ENCODE assay signal across 36 cellular contexts in the genomic region with DNA sequence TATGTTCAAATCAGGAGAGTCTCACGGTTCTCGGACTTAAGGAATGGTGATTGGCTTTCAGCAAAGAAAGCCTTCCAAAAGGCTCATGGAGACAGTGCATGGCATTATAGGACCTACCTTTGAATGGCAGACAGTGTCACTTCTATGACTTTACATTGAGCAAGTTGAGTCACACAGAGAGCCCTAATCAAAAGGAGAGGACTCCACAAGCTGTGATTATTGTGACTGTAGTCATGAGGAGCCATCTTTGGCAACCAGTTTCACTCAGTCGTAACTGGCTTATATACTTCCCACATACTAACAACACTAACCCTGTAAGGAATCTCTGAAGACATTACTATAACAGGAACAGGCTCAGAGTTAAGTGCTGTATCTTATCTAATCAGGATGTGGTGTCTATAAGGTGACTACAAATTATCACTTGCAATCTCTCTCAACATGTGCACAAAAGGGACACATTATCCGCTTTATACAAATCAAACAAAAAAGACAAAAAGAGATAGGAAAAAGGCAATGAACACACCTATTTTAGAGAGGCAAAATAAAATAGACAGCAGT. TPM values are rescaled to one million over a fixed set of nuclear protein-coding genes. Genes with fewer than 3 reads are reported as not detected.
"Had no signal": no experiment of that assay in that cellular context is flagged by ENCODE, and none has a peak within 500 bp of the region (broad histone marks: within the 10 kb centered on the region; RNA-seq: fewer than 3 reads in every experiment).

No MANE protein-coding gene starts in this region.

- H3K27me3 Mint-ChIP-seq: activated naive CD4-positive, alpha-beta T cell treated with anti-CD3 and anti-CD28 coated beads, Interleukin-2, amount 50 U/mL, for 24 hours had no signal

- H3K27ac ChIP-seq: breast epithelium, esophagus muscularis mucosa, foreskin keratinocyte, heart left ventricle, ovary, skin epidermis, thoracic aorta, uterus, WERI-Rb-1 had no signal

- H3K36me3 ChIP-seq: breast epithelium, esophagus muscularis mucosa, heart left ventricle, ovary, thoracic aorta, uterus, WERI-Rb-1 had no signal

- H3K4me1 ChIP-seq: breast epithelium, esophagus muscularis mucosa, foreskin keratinocyte, heart left ventricle, uterus had no signal

- ATAC-seq: activated CD8-positive, alpha-beta memory T cell treated with anti-CD3 and anti-CD28 coated beads, Interleukin-2, amount 10 ng/mL, durations not matched to agents 7 days and 5 days; activated CD8-positive, alpha-beta T cell treated with anti-CD3 and anti-CD28 coated beads, Interleukin-2, amount 10 ng/mL, durations not matched to agents 7 days and 5 days; foreskin keratinocyte; heart left ventricle; left colon; sciatic nerve had no signal

- H3K27ac Mint-ChIP-seq: activated CD4-positive, alpha-beta T cell treated with anti-CD3 and anti-CD28 coated beads, Interleukin-2, amount 10 ng/mL, durations not matched to agents 24 days and 14 days; activated CD8-positive, alpha-beta memory T cell treated with anti-CD3 and anti-CD28 coated beads, Interleukin-2, amount 10 ng/mL, durations not matched to agents 7 days and 5 days; activated CD8-positive, alpha-beta T cell treated with anti-CD3 and anti-CD28 coated beads, Interleukin-2, amount 10 ng/mL, durations not matched to agents 7 days and 5 days; dendritic cell treated with granulocyte-macrophage colony-stimulating factor and Interleukin-4, amounts not matched to agents 40 ng/mL and 50 ng/mL, for 4 days; endodermal cell; immature natural killer cell; mesothelial cell of epicardium; naive B cell; progenitor cell of endocrine pancreas; stimulated activated naive CD8-positive, alpha-beta T cell treated with anti-CD3 and anti-CD28 coated beads, Interleukin-15, Interleukin-2, amounts not matched to agents 100 ng/mL and 50 ng/mL, for 24 hours; type B pancreatic cell had no signal

- H3K27me3 ChIP-seq: breast epithelium, esophagus muscularis mucosa, foreskin keratinocyte, ovary, uterus had no signal

- H3K4me3 ChIP-seq: breast epithelium, esophagus muscularis mucosa, heart left ventricle, ovary, skin epidermis, thoracic aorta, uterus had no signal

- H3K4me3 Mint-ChIP-seq: activated CD4-positive, alpha-beta T cell treated with anti-CD3 and anti-CD28 coated beads, Interleukin-2, amount 10 ng/mL, durations not matched to agents 24 days and 14 days; activated CD8-positive, alpha-beta memory T cell treated with anti-CD3 and anti-CD28 coated beads, Interleukin-2, amount 10 ng/mL, durations not matched to agents 7 days and 5 days; activated CD8-positive, alpha-beta T cell treated with anti-CD3 and anti-CD28 coated beads, Interleukin-2, amount 10 ng/mL, durations not matched to agents 7 days and 5 days; activated naive CD4-positive, alpha-beta T cell treated with anti-CD3 and anti-CD28 coated beads, Interleukin-2, amount 50 U/mL, for 24 hours; central memory CD8-positive, alpha-beta T cell; dendritic cell treated with granulocyte-macrophage colony-stimulating factor and Interleukin-4, amounts not matched to agents 40 ng/mL and 50 ng/mL, for 4 days; endodermal cell; immature natural killer cell; mesothelial cell of epicardium; naive B cell; stimulated activated naive CD8-positive, alpha-beta T cell treated with anti-CD3 and anti-CD28 coated beads, Interleukin-15, Interleukin-2, amounts not matched to agents 100 ng/mL and 50 ng/mL, for 24 hours; type B pancreatic cell had no signal

- DNase-seq: activated CD4-positive, alpha-beta T cell treated with anti-CD3 and anti-CD28 coated beads, Interleukin-2, amount 10 ng/mL, durations not matched to agents 24 days and 14 days; activated CD8-positive, alpha-beta memory T cell treated with anti-CD3 and anti-CD28 coated beads, Interleukin-2, amount 10 ng/mL, durations not matched to agents 7 days and 5 days; activated CD8-positive, alpha-beta T cell treated with anti-CD3 and anti-CD28 coated beads, Interleukin-2, amount 10 ng/mL, durations not matched to agents 7 days and 5 days; activated effector memory CD4-positive, alpha-beta T cell treated with anti-CD3 and anti-CD28 coated beads, Interleukin-2, amount 50 U/mL, for 16 hours; endodermal cell; foreskin keratinocyte; heart left ventricle; hypothalamus; immature natural killer cell; kidney; left colon; mammary epithelial cell; naive B cell; ovary; retina; stimulated activated CD4-positive, alpha-beta T cell treated with anti-CD3 and anti-CD28 coated beads, Interleukin-12 subunit alpha, Interleukin-12 subunit beta, amount 100 ng/mL, for 4 hours; stimulated activated CD4-positive, alpha-beta T cell treated with anti-CD3 and anti-CD28 coated beads, Interleukin-4, amount 100 ng/mL, for 1 hour; T-helper 9 cell; uterus; WERI-Rb-1 had no signal

- H3K4me1 Mint-ChIP-seq: central memory CD8-positive, alpha-beta T cell; endodermal cell; immature natural killer cell; mesothelial cell of epicardium; naive B cell had no signal

- H3K9me3 Mint-ChIP-seq: central memory CD8-positive, alpha-beta T cell; dendritic cell treated with granulocyte-macrophage colony-stimulating factor and Interleukin-4, amounts not matched to agents 40 ng/mL and 50 ng/mL, for 4 days; stimulated activated naive CD8-positive, alpha-beta T cell treated with anti-CD3 and anti-CD28 coated beads, Interleukin-15, Interleukin-2, amounts not matched to agents 100 ng/mL and 50 ng/mL, for 24 hours; type B pancreatic cell had no signal

- H3K36me3 Mint-ChIP-seq: immature natural killer cell, mesothelial cell of epicardium, naive B cell, type B pancreatic cell had no signal

- H3K9me3 ChIP-seq: breast epithelium, esophagus muscularis mucosa, ovary, thoracic aorta, uterus had no signal

RNA-seq across cellular contexts. Expression of a gene that starts 6.1 kb away (rescaled TPM):
- total RNA-seq: activated CD4-positive, alpha-beta T cell treated with anti-CD3 and anti-CD28 coated beads, Interleukin-2, amount 10 ng/mL, durations not matched to agents 24 days and 14 days; activated CD8-positive, alpha-beta T cell treated with anti-CD3 and anti-CD28 coated beads, Interleukin-2, amount 10 ng/mL, durations not matched to agents 7 days and 5 days; breast epithelium; endodermal cell; esophagus muscularis mucosa; foreskin keratinocyte; heart left ventricle; kidney; left colon; liver; mammary epithelial cell; ovary; progenitor cell of endocrine pancreas; sciatic nerve; subcutaneous adipose tissue; thoracic aorta; uterus had no signal
- polyA plus RNA-seq: foreskin keratinocyte, heart left ventricle, immature natural killer cell, liver, mammary epithelial cell, ovary had no signal

RNA-seq across cellular contexts. Expression of a gene that starts 27.4 kb away (rescaled TPM):
- total RNA-seq: activated CD8-positive, alpha-beta memory T cell treated with anti-CD3 and anti-CD28 coated beads, Interleukin-2, amount 10 ng/mL, durations not matched to agents 7 days and 5 days; activated CD8-positive, alpha-beta T cell treated with anti-CD3 and anti-CD28 coated beads, Interleukin-2, amount 10 ng/mL, durations not matched to agents 7 days and 5 days; breast epithelium; endodermal cell; esophagus muscularis mucosa; foreskin keratinocyte; kidney; mammary epithelial cell; mesothelial cell of epicardium; ovary; progenitor cell of endocrine pancreas; subcutaneous adipose tissue; thoracic aorta; uterus had no signal
- polyA plus RNA-seq: foreskin keratinocyte, mammary epithelial cell, ovary had no signal

RNA-seq across cellular contexts. Expression of a gene that starts 54.7 kb away (rescaled TPM):
- total RNA-seq: activated CD4-positive, alpha-beta T cell treated with anti-CD3 and anti-CD28 coated beads, Interleukin-2, amount 10 ng/mL, durations not matched to agents 24 days and 14 days; activated CD8-positive, alpha-beta memory T cell treated with anti-CD3 and anti-CD28 coated beads, Interleukin-2, amount 10 ng/mL, durations not matched to agents 7 days and 5 days; activated CD8-positive, alpha-beta T cell treated with anti-CD3 and anti-CD28 coated beads, Interleukin-2, amount 10 ng/mL, durations not matched to agents 7 days and 5 days; breast epithelium; endodermal cell; esophagus muscularis mucosa; foreskin keratinocyte; heart left ventricle; kidney; left colon; liver; mammary epithelial cell; mesothelial cell of epicardium; ovary; progenitor cell of endocrine pancreas; sciatic nerve; subcutaneous adipose tissue; T-helper 1 cell treated with Interleukin-12 subunit alpha and Interleukin-12 subunit beta and Interleukin-4 antibody, amounts not matched to agents 30 ng/mL and 1 ng/mL, for 36 hours; thoracic aorta; uterus had no signal
- polyA plus RNA-seq: foreskin keratinocyte, heart left ventricle, immature natural killer cell, liver, mammary epithelial cell, neural cell, ovary had no signal
